ENCODE assay signal across 22 cellular contexts in genomic region chr17:7192271-7192937, GRCh38. TPM values are rescaled to one million over a fixed set of nuclear protein-coding genes. Genes with fewer than 3 reads are reported as not detected.
DNase-seq lines count a peak whose midpoint lies in the region; ATAC-seq and TF ChIP-seq lines count a peak whose summit lies in the region.
"Had no signal": no experiment of that assay in that cellular context is flagged by ENCODE, and none has a peak within 500 bp of the region (broad histone marks: within the 10 kb centered on the region; RNA-seq: fewer than 3 reads in every experiment).

No MANE protein-coding gene starts in this region.

- TF ChIP-seq POLR2A in heart left ventricle (IDR thresholded peaks at IDR 0.05), result no peak

- no peak overlapping the region for H3K27ac ChIP-seq in heart left ventricle
- H3K27ac ChIP-seq in RWPE1, result 0 out of 2 replicates have a peak overlapping the region, but pooled peaks have one; percentile 25
- H3K27ac ChIP-seq in osteoblast (ENCODE audit: low read depth, low read length), result no peak overlapping the region

- no peaks in the 10 kb centered on the region for H3K9me3 Mint-ChIP-seq in effector memory CD8-positive, alpha-beta T cell
- H3K9me3 Mint-ChIP-seq in mesothelial cell of epicardium, result no peaks in the 10 kb centered on the region
- H3K9me3 Mint-ChIP-seq in MCF 10A (ENCODE audit: unreplicated experiment), result no peaks in the 10 kb centered on the region
- H3K9me3 Mint-ChIP-seq: activated naive CD4-positive, alpha-beta T cell treated with anti-CD3 and anti-CD28 coated beads, Interleukin-2, amount 10 ng/mL, durations not matched to agents 7 days and 5 days; activated T-cell treated with anti-CD3 and anti-CD28 coated beads, Interleukin-2, amount 50 U/mL, for 4 hours; CD8-positive, alpha-beta memory T cell; memory B cell; T-helper 1 cell treated with Interleukin-12 subunit alpha and Interleukin-12 subunit beta and Interleukin-4 antibody, amounts not matched to agents 30 μg/mL and 1 μg/mL, for 36 hours had no signal

- CTCF ChIA-PET in RWPE1 (lab: Yijun Ruan, JAX), result no interaction called here
- CTCF ChIA-PET in MCF 10A (lab: Yijun Ruan, JAX), result no interaction called here

- no peak overlapping the region for H2AFZ ChIP-seq in osteoblast (ENCODE audit: low read length)

- peaks cover 0 to 64% (median 43%) of the 10 kb centered on the region in 9 donors for H3K36me3 ChIP-seq in heart left ventricle
- peaks cover 48% of the 10 kb centered on the region for H3K36me3 ChIP-seq in osteoblast (ENCODE audit: insufficient read depth, low read length)

- POLR2A ChIA-PET in RWPE1 (lab: Yijun Ruan, JAX; ENCODE audit: low non-redundant PET), result no interaction called here
- POLR2A ChIA-PET in MCF 10A (lab: Yijun Ruan, JAX), result no interaction called here

- no peak overlapping the region for H3K4me3 Mint-ChIP-seq in effector memory CD8-positive, alpha-beta T cell
- no peak overlapping the region for H3K4me3 Mint-ChIP-seq in mesothelial cell of epicardium
- H3K4me3 Mint-ChIP-seq in MCF 10A (ENCODE audit: unreplicated experiment), result no peak overlapping the region
- H3K4me3 Mint-ChIP-seq: activated CD4-positive, alpha-beta T cell treated with anti-CD3 and anti-CD28 coated beads for 36 hours; activated naive CD4-positive, alpha-beta T cell treated with anti-CD3 and anti-CD28 coated beads, Interleukin-2, amount 10 ng/mL, durations not matched to agents 7 days and 5 days; activated T-cell treated with anti-CD3 and anti-CD28 coated beads, Interleukin-2, amount 50 U/mL, for 4 hours; CD8-positive, alpha-beta memory T cell; memory B cell; T-helper 1 cell treated with Interleukin-12 subunit alpha and Interleukin-12 subunit beta and Interleukin-4 antibody, amounts not matched to agents 30 μg/mL and 1 μg/mL, for 36 hours had no signal

- intact Hi-C loops in Right ventricle myocardium superior (cut with DNase I) (no loop called here), heart left ventricle (cut with DNase I) (no loop called here), MCF 10A (cut with micrococcal nuclease) (no loop called here)

- H3K4me2 ChIP-seq in osteoblast (ENCODE audit: insufficient read depth, low read length), result no peak overlapping the region

- WGBS in heart left ventricle, 4 donors, result 71 to 78% (median 73%) methylated on average over 12 of the region's 12 CpGs

- no TSS peak for BruUV-seq in MCF 10A (replicated peaks; lab: Mats Ljungman, UMichigan)

- H3K9me3 ChIP-seq in heart left ventricle (no peaks in the 10 kb centered on the region), osteoblast (ENCODE audit: low read depth, low read length) (no peaks in the 10 kb centered on the region)

- no peaks in the 10 kb centered on the region for H3K79me2 ChIP-seq in osteoblast (ENCODE audit: insufficient read depth, low read length)

- no peaks in the 10 kb centered on the region for H3K27me3 ChIP-seq in heart left ventricle
- H3K27me3 ChIP-seq in osteoblast (ENCODE audit: insufficient read depth, low read length), result no peaks in the 10 kb centered on the region

- peaks cover 1 to 5% of the 10 kb centered on the region in 2 donors for H3K4me1 Mint-ChIP-seq in effector memory CD8-positive, alpha-beta T cell (ENCODE audit: low read depth in 2 of 2)
- peaks cover 2% of the 10 kb centered on the region for H3K4me1 Mint-ChIP-seq in mesothelial cell of epicardium
- no peaks in the 10 kb centered on the region for H3K4me1 Mint-ChIP-seq in MCF 10A (ENCODE audit: insufficient read depth, unreplicated experiment)
- H3K4me1 Mint-ChIP-seq: activated CD4-positive, alpha-beta T cell treated with anti-CD3 and anti-CD28 coated beads for 36 hours; activated naive CD4-positive, alpha-beta T cell treated with anti-CD3 and anti-CD28 coated beads, Interleukin-2, amount 10 ng/mL, durations not matched to agents 7 days and 5 days; CD8-positive, alpha-beta memory T cell; memory B cell had no signal

- H3K4me3 ChIP-seq in heart left ventricle (no peak overlapping the region), osteoblast (ENCODE audit: insufficient read depth, low read length) (no peak overlapping the region)

- peaks cover 2% of the 10 kb centered on the region for H4K20me1 ChIP-seq in osteoblast (ENCODE audit: insufficient read depth, low read length)

- DNase-seq in Right ventricle myocardium superior (peak; percentile 3), heart left ventricle (no peak), RWPE1 (ENCODE audit: low spot score) (no peak), osteoblast (ENCODE audit: insufficient read length, low spot score, missing footprints) (peak; percentile 78), mesothelial cell of epicardium (ENCODE audit: low spot score in 2 of 2, unreplicated experiment in 2 of 2) (no peak), glomerular visceral epithelial cell (ENCODE audit: extremely low spot score) (no peak), MCF 10A (ENCODE audit: unreplicated experiment) (no peak)
- no peak for DNase-seq in effector memory CD8-positive, alpha-beta T cell
- DNase-seq: activated T-cell treated with anti-CD3 and anti-CD28 coated beads, Interleukin-2, amount 50 U/mL, for 4 hours; AML-193; DMS79; left cardiac atrium; NCI-H510A; small intestine; stimulated activated CD4-positive, alpha-beta T cell treated with anti-CD3 and anti-CD28 coated beads, Interleukin-1b, Interleukin-23, amount 100 ng/mL, for 48 hours had no signal

- no peaks in the 10 kb centered on the region for H3K4me1 ChIP-seq in heart left ventricle
- H3K4me1 ChIP-seq in osteoblast (ENCODE audit: insufficient read depth, low read length), result no peaks in the 10 kb centered on the region

- no peaks in the 10 kb centered on the region for H3K27me3 Mint-ChIP-seq in effector memory CD8-positive, alpha-beta T cell
- H3K27me3 Mint-ChIP-seq in mesothelial cell of epicardium (ENCODE audit: low read depth), result no peaks in the 10 kb centered on the region
- no peaks in the 10 kb centered on the region for H3K27me3 Mint-ChIP-seq in MCF 10A (ENCODE audit: insufficient read depth, unreplicated experiment)
- H3K27me3 Mint-ChIP-seq: activated CD4-positive, alpha-beta T cell treated with anti-CD3 and anti-CD28 coated beads for 36 hours; activated naive CD4-positive, alpha-beta T cell treated with anti-CD3 and anti-CD28 coated beads, Interleukin-2, amount 10 ng/mL, durations not matched to agents 7 days and 5 days had no signal

- peaks cover 7% of the 10 kb centered on the region for H3K36me3 Mint-ChIP-seq in effector memory CD8-positive, alpha-beta T cell (ENCODE audit: insufficient read depth)
- H3K36me3 Mint-ChIP-seq in mesothelial cell of epicardium (peaks cover 27% of the 10 kb centered on the region), MCF 10A (ENCODE audit: insufficient read depth, unreplicated experiment) (peaks cover 30% of the 10 kb centered on the region)
- H3K36me3 Mint-ChIP-seq: activated naive CD4-positive, alpha-beta T cell treated with anti-CD3 and anti-CD28 coated beads, Interleukin-2, amount 10 ng/mL, durations not matched to agents 7 days and 5 days had no signal

- ATAC-seq in Right ventricle myocardium superior (ENCODE audit: poor library complexity) (peak; percentile 7), heart left ventricle (no peak)
- no peak for ATAC-seq in effector memory CD8-positive, alpha-beta T cell (replicated peaks)

- no peak for TF ChIP-seq CTCF in heart left ventricle (IDR thresholded peaks at IDR 0.05)
- TF ChIP-seq CTCF in RWPE1 (conservative IDR thresholded peaks at IDR 0.05; ENCODE audit: low read depth), result no peak
- no peak for TF ChIP-seq CTCF in osteoblast (IDR thresholded peaks at IDR 0.05; ENCODE audit: extremely low read depth, low read depth, low read length)
- no peak for TF ChIP-seq CTCF in mesothelial cell of epicardium (IDR thresholded peaks at IDR 0.05; ENCODE audit: unreplicated experiment)
- no peak for TF ChIP-seq CTCF in MCF 10A (IDR thresholded peaks at IDR 0.05; ENCODE audit: unreplicated experiment)

- H3K27ac Mint-ChIP-seq in effector memory CD8-positive, alpha-beta T cell, result peak overlapping the region; percentile 32 to 60
- H3K27ac Mint-ChIP-seq in mesothelial cell of epicardium (no peak overlapping the region), MCF 10A (ENCODE audit: low read depth, unreplicated experiment) (no peak overlapping the region)
- H3K27ac Mint-ChIP-seq: activated CD4-positive, alpha-beta T cell treated with anti-CD3 and anti-CD28 coated beads for 36 hours; activated naive CD4-positive, alpha-beta T cell treated with anti-CD3 and anti-CD28 coated beads, Interleukin-2, amount 10 ng/mL, durations not matched to agents 7 days and 5 days; memory B cell; T-helper 1 cell treated with Interleukin-12 subunit alpha and Interleukin-12 subunit beta and Interleukin-4 antibody, amounts not matched to agents 30 μg/mL and 1 μg/mL, for 36 hours had no signal

RNA-seq across cellular contexts. Expression of gene ASGR1, which starts 13.2 kb away (rescaled TPM):
- total RNA-seq in Right ventricle myocardium superior (0.19 TPM), heart left ventricle (1 to 10 TPM in 3 of 9 donors, under 1 TPM in 3, not detected in 3; 0.23 to 3.5 (median 0.72) TPM), osteoblast (0.88 and 1.1 TPM in 2 replicates), mesothelial cell of epicardium (15.9 to 19.7 TPM (median 16.5 TPM) in 3 replicates), MCF 10A (2022) (0.37 and 0.59 TPM in 2 replicates)
- under 1 TPM; 0.19 to 0.64 TPM for polyA plus RNA-seq in heart left ventricle
- total RNA-seq: M059J, RPMI7951 had no signal
- polyA plus RNA-seq: CD8-positive, alpha-beta memory T cell had no signal

RNA-seq across cellular contexts. Expression of gene DLG4, which starts 27.2 kb away (rescaled TPM):
- total RNA-seq in Right ventricle myocardium superior (20.4 TPM), heart left ventricle (10 to 100 TPM; 12.0 to 24.3 (median 16.6) TPM), osteoblast (10.1 and 11.8 TPM in 2 replicates), mesothelial cell of epicardium (59.9 to 62.4 TPM (median 60.2 TPM) in 3 replicates), MCF 10A (2022) (7.6 TPM in 2 replicates)
- 10 to 100 TPM in 1 of 2 donors, 1 to 10 TPM in 1; 5.3 to 15.5 TPM for polyA plus RNA-seq in heart left ventricle

RNA-seq across cellular contexts. Expression of gene ACADVL, which starts 27.3 kb away (rescaled TPM):
- 2,247 TPM for total RNA-seq in Right ventricle myocardium superior
- 1,000 to 10,000 TPM in 7 of 9 donors, 100 to 1,000 TPM in 2; 874 to 2,110 (median 1,385) TPM for total RNA-seq in heart left ventricle
- polyA plus RNA-seq in heart left ventricle, result 1,000 to 10,000 TPM in 1 of 2 donors, 100 to 1,000 TPM in 1; 601 to 2,758 TPM
- total RNA-seq in osteoblast, result 162 and 163 TPM in 2 replicates
- 385 to 424 TPM (median 410 TPM) in 3 replicates for total RNA-seq in mesothelial cell of epicardium
- 387 and 413 TPM in 2 replicates for total RNA-seq in MCF 10A (2022)

RNA-seq across cellular contexts. Expression of gene DVL2, which starts 41.9 kb away (rescaled TPM):
- total RNA-seq in Right ventricle myocardium superior (20.4 TPM), heart left ventricle (10 to 100 TPM; 14.0 to 28.6 (median 17.8) TPM), osteoblast (106 and 123 TPM in 2 replicates), mesothelial cell of epicardium (87.3 to 96.1 TPM (median 94.0 TPM) in 3 replicates), MCF 10A (2022) (34.9 and 37.4 TPM in 2 replicates)
- polyA plus RNA-seq in heart left ventricle, result 10 to 100 TPM; 13.0 to 15.6 TPM

RNA-seq across cellular contexts. Expression of gene PHF23, which starts 46.9 kb away (rescaled TPM):
- total RNA-seq in Right ventricle myocardium superior (19.4 TPM), heart left ventricle (10 to 100 TPM; 19.1 to 36.7 (median 23.0) TPM), osteoblast (53.2 and 55.4 TPM in 2 replicates), mesothelial cell of epicardium (55.4 to 57.1 TPM (median 55.6 TPM) in 3 replicates), MCF 10A (2022) (41.8 and 47.1 TPM in 2 replicates)
- polyA plus RNA-seq in heart left ventricle, result 10 to 100 TPM; 13.7 to 31.8 TPM

Comparison
In these comparisons a context has a peak if more than half of its experiments do, and no peak if none do; other contexts are left out.
1. DNase-seq: peak in Right ventricle myocardium superior (single experiment) and osteoblast (single experiment); none in heart left ventricle (0 of 5), RWPE1 (single experiment), effector memory CD8-positive, alpha-beta T cell (0 of 3), mesothelial cell of epicardium (0 of 2), glomerular visceral epithelial cell (single experiment) and MCF 10A (single experiment).
2. H3K27ac Mint-ChIP-seq: peak in effector memory CD8-positive, alpha-beta T cell (2 of 2); none in mesothelial cell of epicardium (single experiment) and MCF 10A (single experiment).